In genomic region chr14:91693342-91693741, GRCh38 we compare ENCODE assay signal across 20 cellular contexts. TPM values are rescaled to one million over a fixed set of nuclear protein-coding genes. Genes with fewer than 3 reads are reported as not detected.
DNase-seq lines count a peak whose midpoint lies in the region; ATAC-seq and TF ChIP-seq lines count a peak whose summit lies in the region.
"Had no signal": no experiment of that assay in that cellular context is flagged by ENCODE, and none has a peak within 500 bp of the region (broad histone marks: within the 10 kb centered on the region; RNA-seq: fewer than 3 reads in every experiment).

No MANE protein-coding gene starts in this region.

- H3K27ac ChIP-seq in left lung = no peak overlapping the region
- H3K27ac ChIP-seq: gastrocnemius medialis, right lobe of liver, tibial artery had no signal

- intact Hi-C loops in left lung (cut with DNase I) = no loop called here

- TF ChIP-seq CTCF in AG10803 (conservative IDR thresholded peaks at IDR 0.05; ENCODE audit: low read length) (no peak), LNCaP clone FGC (IDR thresholded peaks at IDR 0.05; ENCODE audit: control insufficient read depth, extremely low read depth, insufficient read depth) (no peak), cardiac fibroblast (IDR thresholded peaks at IDR 0.05; ENCODE audit: low read depth, low read length) (no peak), left lung (IDR thresholded peaks at IDR 0.05) (no peak)

- no peaks in the 10 kb centered on the region for H3K27me3 ChIP-seq in left lung
- H3K27me3 ChIP-seq: gastrocnemius medialis, right lobe of liver, tibial artery had no signal

- in situ Hi-C loops in G401 (cut with HindIII; ENCODE audit: low sequenced_read_pairs) = no loop called here

- no peak overlapping the region for H3K4me3 ChIP-seq in AG10803 (ENCODE audit: low read length)
- H3K4me3 ChIP-seq in LNCaP clone FGC (ENCODE audit: low read depth, low read length) = no peak overlapping the region
- no peak overlapping the region for H3K4me3 ChIP-seq in cardiac fibroblast (replicated peaks in 1 of 2; ENCODE audit: low read depth in 2 of 2, low read length in 2 of 2)
- no peak overlapping the region for H3K4me3 ChIP-seq in left lung
- H3K4me3 ChIP-seq: gastrocnemius medialis, HAP-1, right lobe of liver, tibial artery had no signal

- ATAC-seq in left lung (peak; percentile 88), GM19395 (IDR thresholded peaks at IDR 0.05; ENCODE audit: unreplicated experiment) (no peak)
- ATAC-seq: gastrocnemius medialis, Panc1 had no signal

- no peaks in the 10 kb centered on the region for H3K36me3 ChIP-seq in left lung
- H3K36me3 ChIP-seq: gastrocnemius medialis, HAP-1, right lobe of liver had no signal

- H3K9me3 ChIP-seq in left lung = peaks cover 0 to 14% of the 10 kb centered on the region in 2 donors
- H3K9me3 ChIP-seq: HAP-1, right lobe of liver, tibial artery had no signal

- H3K4me1 ChIP-seq in left lung = no peaks in the 10 kb centered on the region
- H3K4me1 ChIP-seq: gastrocnemius medialis, HAP-1, right lobe of liver, tibial artery had no signal

- DNase-seq in AG10803 (ENCODE audit: low read depth) (peak; percentile 14), LNCaP clone FGC (ENCODE audit: low read depth) (peak; percentile 49), cardiac fibroblast (ENCODE audit: low read depth in 2 of 2) (peak; percentile 6 to 56), left lung (no peak), G401 (ENCODE audit: low spot score) (no peak), SK-N-DZ (ENCODE audit: low spot score) (no peak)
- no peak for DNase-seq in activated CD4-positive, CD25-positive, alpha-beta regulatory T cell treated with anti-CD3 and anti-CD28 coated beads, Interleukin-2, amount 50 U/mL, for 72 hours
- DNase-seq: activated CD4-positive, CD25-positive, alpha-beta regulatory T cell; activated CD8-positive, alpha-beta memory T cell treated with anti-CD3 and anti-CD28 coated beads, Interleukin-2, amount 50 U/mL, for 48 hours; AML-193; gastrocnemius medialis; NCI-H1694 treated with DMSO at 0.1 percent for 48 hours; NCI-H524 treated with DMSO at 0.1 percent for 48 hours; right lobe of liver; stimulated activated CD4-positive, alpha-beta T cell treated with anti-CD3 and anti-CD28 coated beads, Interleukin-4, amount 100 ng/mL, for 1 hour; SW 1271; tibial artery had no signal

RNA-seq across cellular contexts. Expression of gene CATSPERB, which starts 38.5 kb away (rescaled TPM):
- 1 to 10 TPM; 1.3 to 3.6 TPM for total RNA-seq in left lung
- total RNA-seq in G401 (2014; rRNA removed; shearing (Covaris generic)) = not detected in 2 replicates
- not detected in 2 replicates for polyA plus RNA-seq in SK-N-DZ (2014; cell fraction: cytosol; rRNA removed)
- not detected in 2 replicates for polyA plus RNA-seq in SK-N-DZ (2014; cell fraction: nucleus; rRNA removed)

Comparison
In these comparisons a context has a peak if more than half of its experiments do, and no peak if none do; other contexts are left out.
1. DNase-seq: peak in AG10803 (single experiment), LNCaP clone FGC (single experiment) and cardiac fibroblast (2 of 2); none in left lung (0 of 2), G401 (single experiment), SK-N-DZ (single experiment) and activated CD4-positive, CD25-positive, alpha-beta regulatory T cell treated with anti-CD3 and anti-CD28 coated beads, Interleukin-2, amount 50 U/mL, for 72 hours (single experiment).